Comparison of ENCODE assay signal across 1 cellular context in genomic region chr9:136667940-136668760, GRCh38.
A peak's percentile ranks its signal among the peaks of the same experiment; 100 is the strongest.
TF ChIP-seq lines count a peak whose summit lies in the region.

No MANE protein-coding gene starts in this region.

TF ChIP-seq in HepG2, 621 proteins besides CTCF, POLR2A, EP300 and RAD21:
- TF ChIP-seq NFE2 (CRISPR knock-in tag; IDR thresholded peaks at IDR 0.05) (no peak), ATF1 (CRISPR knock-in tag; IDR thresholded peaks at IDR 0.05) (no peak), ZZZ3 (CRISPR knock-in tag; IDR thresholded peaks at IDR 0.05; ENCODE audit: borderline replicate concordance) (no peak), ZNF687 (CRISPR knock-in tag; IDR thresholded peaks at IDR 0.05) (peak; percentile 9; the same call in 1 of the 2 replicates)
- TF ChIP-seq, protein P1, sequence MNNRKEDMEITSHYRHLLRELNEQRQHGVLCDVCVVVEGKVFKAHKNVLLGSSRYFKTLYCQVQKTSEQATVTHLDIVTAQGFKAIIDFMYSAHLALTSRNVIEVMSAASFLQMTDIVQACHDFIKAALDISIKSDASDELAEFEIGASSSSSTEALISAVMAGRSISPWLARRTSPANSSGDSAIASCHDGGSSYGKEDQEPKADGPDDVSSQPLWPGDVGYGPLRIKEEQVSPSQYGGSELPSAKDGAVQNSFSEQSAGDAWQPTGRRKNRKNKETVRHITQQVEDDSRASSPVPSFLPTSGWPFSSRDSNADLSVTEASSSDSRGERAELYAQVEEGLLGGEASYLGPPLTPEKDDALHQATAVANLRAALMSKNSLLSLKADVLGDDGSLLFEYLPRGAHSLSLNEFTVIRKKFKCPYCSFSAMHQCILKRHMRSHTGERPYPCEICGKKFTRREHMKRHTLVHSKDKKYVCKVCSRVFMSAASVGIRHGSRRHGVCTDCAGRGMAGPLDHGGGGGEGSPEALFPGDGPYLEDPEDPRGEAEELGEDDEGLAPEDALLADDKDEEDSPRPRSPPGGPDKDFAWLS (CRISPR knock-in tag; IDR thresholded peaks at IDR 0.05; ENCODE audit: borderline replicate concordance): no peak
